In genomic region chr6:159473435-159473834, GRCh38 we compare ENCODE assay signal across 22 cellular contexts.
"Had no signal": no experiment of that assay in that cellular context is flagged by ENCODE, and none has a peak within 500 bp of the region (broad histone marks: within the 10 kb centered on the region; RNA-seq: fewer than 3 reads in every experiment).

No MANE protein-coding gene starts in this region.

- ATAC-seq: activated naive CD4-positive, alpha-beta T cell treated with anti-CD3 and anti-CD28 coated beads, Interleukin-2, amount 50 U/mL, for 72 hours; activated T-cell treated with anti-CD3 and anti-CD28 coated beads, Interleukin-2, amount 50 U/mL, for 72 hours had no signal

- H3K4me3 ChIP-seq: ascending aorta, esophagus squamous epithelium had no signal

- DNase-seq: activated CD4-positive, alpha-beta memory T cell treated with anti-CD3 and anti-CD28 coated beads, Interleukin-2, amount 10 ng/mL, durations not matched to agents 7 days and 5 days; activated CD4-positive, alpha-beta T cell treated with anti-CD3 and anti-CD28 coated beads for 1 hour; activated CD4-positive, alpha-beta T cell treated with anti-CD3 and anti-CD28 coated beads for 4 hours; activated CD4-positive, alpha-beta T cell treated with anti-CD3 and anti-CD28 coated beads, Interleukin-2, amount 10 ng/mL, durations not matched to agents 7 days and 5 days; activated CD4-positive, alpha-beta T cell treated with anti-CD3 and anti-CD28 coated beads, Interleukin-2, amount 50 U/mL, for 4 hours; activated CD8-positive, alpha-beta memory T cell treated with anti-CD3 and anti-CD28 coated beads, Interleukin-2, amount 50 U/mL, for 48 hours; activated gamma-delta T cell; activated naive CD4-positive, alpha-beta T cell; activated naive CD4-positive, alpha-beta T cell treated with anti-CD3 and anti-CD28 coated beads, Interleukin-2, amount 10 ng/mL, durations not matched to agents 7 days and 5 days; activated naive CD8-positive, alpha-beta T cell treated with anti-CD3 and anti-CD28 coated beads, Interleukin-2, amount 10 ng/mL, durations not matched to agents 7 days and 5 days; activated T-cell treated with anti-CD3 and anti-CD28 coated beads for 4 hours; activated T-cell treated with anti-CD3 and anti-CD28 coated beads, Interleukin-2, amount 50 U/mL, for 24 hours; activated T-cell treated with anti-CD3 and anti-CD28 coated beads, Interleukin-2, amount 50 U/mL, for 72 hours; brain microvascular endothelial cell; caudate nucleus; cortex of kidney; effector CD8-positive, alpha-beta T cell; esophagus squamous epithelium; foreskin melanocyte; T-helper 2 cell had no signal
